In the genomic region with DNA sequence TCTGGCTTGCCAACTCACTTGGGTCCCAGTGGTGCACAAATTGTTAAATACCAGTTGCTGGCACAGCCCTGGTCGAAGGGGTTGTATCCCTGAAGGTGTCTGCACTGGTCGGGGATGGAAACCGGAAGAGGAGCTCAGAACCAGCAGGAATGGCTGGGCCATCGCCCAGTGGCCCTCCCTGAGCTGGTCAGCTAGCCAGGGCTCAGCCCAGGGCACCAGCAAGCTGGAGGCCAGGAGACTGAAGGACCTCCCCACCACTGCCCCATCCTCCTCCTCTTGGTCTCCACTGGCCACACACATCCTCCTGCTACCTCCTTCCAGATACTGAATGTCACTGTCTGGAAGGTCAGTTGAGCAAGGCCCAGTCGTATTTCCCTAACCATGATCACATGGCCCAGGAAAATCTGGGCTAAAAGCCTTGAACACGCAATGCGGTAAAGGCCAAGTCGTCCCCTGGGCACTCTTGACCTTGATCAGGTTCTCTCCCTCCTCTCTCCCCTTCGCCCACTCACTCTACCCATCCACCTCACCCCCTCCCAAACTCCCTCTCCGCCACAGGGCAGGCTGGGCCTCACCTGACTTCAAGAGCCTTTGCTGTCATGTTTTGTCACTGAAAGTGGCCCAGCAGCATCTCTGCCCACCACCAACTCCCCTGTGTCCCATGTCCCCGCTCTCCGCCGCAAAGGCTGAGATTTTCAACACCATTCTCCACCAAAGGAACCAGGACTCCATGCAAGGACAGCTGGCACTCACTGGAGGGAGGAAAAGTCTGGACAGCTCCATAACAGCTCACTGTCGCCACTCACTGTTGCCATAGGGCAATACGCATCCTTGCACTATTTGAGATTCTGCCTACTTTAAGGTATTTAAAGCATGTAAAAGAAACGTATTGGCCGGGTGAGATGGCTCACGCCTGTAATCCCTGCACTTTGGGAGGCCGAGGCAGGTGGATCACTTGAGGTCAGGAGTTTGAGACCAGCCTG, we compare ENCODE assay signal across 12 cellular contexts. TPM values are rescaled to one million over a fixed set of nuclear protein-coding genes. Genes with fewer than 3 reads are reported as not detected.
DNase-seq lines count a peak whose midpoint lies in the region; ATAC-seq and TF ChIP-seq lines count a peak whose summit lies in the region.
"Had no signal": no experiment of that assay in that cellular context is flagged by ENCODE, and none has a peak within 500 bp of the region (broad histone marks: within the 10 kb centered on the region; RNA-seq: fewer than 3 reads in every experiment).

No MANE protein-coding gene starts in this region.

- DNase-seq in ELF-1 (ENCODE audit: low read depth, low spot score) (peak; percentile 45), WTC11 (ENCODE audit: low spot score) (no peak), mucosa of descending colon (peak in 1 of 3 donors; percentile 44), RWPE1 (ENCODE audit: low spot score) (no peak), transverse colon (no peak), thyroid gland (no peak)
- DNase-seq in CD4-positive, alpha-beta T cell: no peak
- DNase-seq: KBM-7 had no signal

- no peaks in the 10 kb centered on the region for H3K36me3 Mint-ChIP-seq in WTC11
- no peaks in the 10 kb centered on the region for H3K36me3 Mint-ChIP-seq in CD4-positive, alpha-beta T cell (ENCODE audit: low read depth)

- H3K4me1 ChIP-seq in mucosa of descending colon (ENCODE audit: low read depth) (peaks cover 6% of the 10 kb centered on the region), transverse colon (peaks cover 5 to 20% (median 12%) of the 10 kb centered on the region in 4 donors), thyroid gland (no peaks in the 10 kb centered on the region)
- H3K4me1 ChIP-seq: ascending aorta, psoas muscle had no signal

- TF ChIP-seq EP300 in transverse colon (IDR thresholded peaks at IDR 0.05; ENCODE audit: low read depth): no peak

- ATAC-seq in WTC11 (peak; percentile 27; the same call in 1 of the 2 replicates), mucosa of descending colon (peak; percentile 19)
- ATAC-seq in CD4-positive, alpha-beta T cell (ENCODE audit: poor library complexity): no peak
- ATAC-seq: psoas muscle had no signal

- no peaks in the 10 kb centered on the region for H3K27me3 ChIP-seq in transverse colon
- no peaks in the 10 kb centered on the region for H3K27me3 ChIP-seq in thyroid gland
- H3K27me3 ChIP-seq in CD4-positive, alpha-beta T cell (ENCODE audit: control insufficient read depth, insufficient read depth, low read length): no peaks in the 10 kb centered on the region
- H3K27me3 ChIP-seq: ascending aorta had no signal

- H3K4me3 ChIP-seq in mucosa of descending colon (no peak overlapping the region), transverse colon (no peak overlapping the region), thyroid gland (replicated peaks in 1 of 3) (no peak overlapping the region)
- H3K4me3 ChIP-seq: ascending aorta, esophagus muscularis mucosa, psoas muscle had no signal

- no peaks in the 10 kb centered on the region for H3K9me3 ChIP-seq in mucosa of descending colon
- no peaks in the 10 kb centered on the region for H3K9me3 ChIP-seq in transverse colon
- H3K9me3 ChIP-seq in thyroid gland: no peaks in the 10 kb centered on the region
- no peaks in the 10 kb centered on the region for H3K9me3 ChIP-seq in CD4-positive, alpha-beta T cell (ENCODE audit: control insufficient read depth, low read length)
- H3K9me3 ChIP-seq: ascending aorta, esophagus muscularis mucosa, psoas muscle had no signal

- H3K27ac ChIP-seq in RWPE1: no peak overlapping the region
- H3K27ac ChIP-seq in transverse colon: no peak overlapping the region
- H3K27ac ChIP-seq in thyroid gland: no peak overlapping the region
- no peak overlapping the region for H3K27ac ChIP-seq in CD4-positive, alpha-beta T cell (ENCODE audit: low read depth, low read length)
- H3K27ac ChIP-seq: ascending aorta, esophagus muscularis mucosa, psoas muscle had no signal

- H3K9me3 Mint-ChIP-seq in WTC11: no peaks in the 10 kb centered on the region
- H3K9me3 Mint-ChIP-seq in CD4-positive, alpha-beta T cell: no peaks in the 10 kb centered on the region

- peaks cover 5% of the 10 kb centered on the region for H3K27me3 Mint-ChIP-seq in WTC11 (ENCODE audit: low read depth)
- no peaks in the 10 kb centered on the region for H3K27me3 Mint-ChIP-seq in CD4-positive, alpha-beta T cell

- no peaks in the 10 kb centered on the region for H3K4me1 Mint-ChIP-seq in WTC11
- no peaks in the 10 kb centered on the region for H3K4me1 Mint-ChIP-seq in CD4-positive, alpha-beta T cell (ENCODE audit: low read depth)

- in situ Hi-C loops in transverse colon (cut with MboI; ENCODE audit: low pct_ligation_motif_present in 1 of 4, low pct_unique_long_range_greater_than_20kb in 1 of 4, low sequenced_read_pairs in 3 of 4): loop anchor here in 2 of 4 donors (5.0 to 10.0 kb wide), 2 partner anchors 124 to 127 kb away; no protein-coding TSS in a partner anchor

- TF ChIP-seq CTCF in LNCAP (IDR thresholded peaks at IDR 0.05) (peak; percentile 8; the same call in 1 of the 2 replicates), WTC11 (IDR thresholded peaks at IDR 0.05) (no peak), mucosa of descending colon (IDR thresholded peaks at IDR 0.05) (no peak), RWPE1 (conservative IDR thresholded peaks at IDR 0.05; ENCODE audit: low read depth) (no peak), transverse colon (IDR thresholded peaks at IDR 0.05) (peak in 1 of 5 experiments; percentile 21), thyroid gland (IDR thresholded peaks at IDR 0.05) (no peak)
- no peak for TF ChIP-seq CTCF in CD4-positive, alpha-beta T cell (IDR thresholded peaks at IDR 0.05)

- no peak overlapping the region for H3K4me3 Mint-ChIP-seq in WTC11
- no peak overlapping the region for H3K4me3 Mint-ChIP-seq in CD4-positive, alpha-beta T cell

- CTCF ChIA-PET in WTC11 (lab: Charles Lee): interaction anchor here (0.7 to 4.0 kb wide), 6 partner anchors 12 to 325 kb away, joined by 3 to 58 read pairs (median 4); no protein-coding TSS in a partner anchor
- CTCF ChIA-PET in RWPE1 (lab: Yijun Ruan, JAX): interaction anchor here (0.6 to 4.0 kb wide), 2 partner anchors 126 to 340 kb away, joined by 3 to 16 read pairs; no protein-coding TSS in a partner anchor
- CTCF ChIA-PET in CD4-positive, alpha-beta T cell (lab: Charles Lee): no interaction called here

- H3K27ac Mint-ChIP-seq in WTC11: peak overlapping the region; percentile 5; the same call in 1 of the 2 replicates
- H3K27ac Mint-ChIP-seq in CD4-positive, alpha-beta T cell: no peak overlapping the region

- TF ChIP-seq POLR2A in transverse colon (IDR thresholded peaks at IDR 0.05) (no peak), thyroid gland (IDR thresholded peaks at IDR 0.05) (no peak)

- 83 to 95% methylated on average over 4 to 19 of the region's 19 CpGs for WGBS in transverse colon (ENCODE audit: low coverage in 1 of 2), 2 donors
- WGBS in thyroid gland, 2 donors: 80 to 86% methylated on average over 15 to 18 of the region's 19 CpGs

- H3K36me3 ChIP-seq in mucosa of descending colon (ENCODE audit: low read depth): no peaks in the 10 kb centered on the region
- H3K36me3 ChIP-seq in transverse colon: no peaks in the 10 kb centered on the region
- no peaks in the 10 kb centered on the region for H3K36me3 ChIP-seq in thyroid gland
- H3K36me3 ChIP-seq: ascending aorta, esophagus muscularis mucosa had no signal

- POLR2A ChIA-PET in WTC11 (lab: Charles Lee): interaction anchor here (0.6 kb wide), 1 partner anchor 181 kb away, joined by 3 read pairs; no protein-coding TSS in a partner anchor
- POLR2A ChIA-PET in RWPE1 (lab: Yijun Ruan, JAX; ENCODE audit: low non-redundant PET): interaction anchor here (0.5 kb wide), 1 partner anchor 126 kb away, joined by 4 read pairs; no protein-coding TSS in a partner anchor
- POLR2A ChIA-PET in CD4-positive, alpha-beta T cell (lab: Charles Lee): no interaction called here

- intact Hi-C loops in mucosa of descending colon (cut with DNase I, micrococcal nuclease): loop anchor here (5.0 kb wide), 1 partner anchor 127 kb away; no protein-coding TSS in a partner anchor
- intact Hi-C loops in transverse colon (cut with DNase I; ENCODE audit: low total_unique reads): no loop called here
- intact Hi-C loops in thyroid gland (cut with DNase I): loop anchor here (5.0 kb wide), 1 partner anchor 127 kb away; no protein-coding TSS in a partner anchor
- intact Hi-C loops in CD4-positive, alpha-beta T cell (cut with DNase I, micrococcal nuclease): loop anchor here in 1 of 2 experiments (5.0 kb wide), 1 partner anchor 347 kb away; no protein-coding TSS in a partner anchor

TF ChIP-seq in WTC11, 78 proteins besides CTCF, POLR2A, EP300 and RAD21 (continues in another document):
- no peak for TF ChIP-seq TEAD4 (CRISPR knock-in tag; IDR thresholded peaks at IDR 0.05)
- no peak for TF ChIP-seq EMX1 (CRISPR knock-in tag; IDR thresholded peaks at IDR 0.05)
- no peak for TF ChIP-seq ZNF219 (CRISPR knock-in tag; IDR thresholded peaks at IDR 0.05; ENCODE audit: borderline replicate concordance)
- TF ChIP-seq RELA (CRISPR knock-in tag; IDR thresholded peaks at IDR 0.05; ENCODE audit: borderline replicate concordance): no peak
- TF ChIP-seq NFATC4 (CRISPR knock-in tag; IDR thresholded peaks at IDR 0.05): no peak
- no peak for TF ChIP-seq CREB1 (CRISPR knock-in tag; IDR thresholded peaks at IDR 0.05)
- no peak for TF ChIP-seq RORB (CRISPR knock-in tag; IDR thresholded peaks at IDR 0.05)
- TF ChIP-seq FOXJ3 (CRISPR knock-in tag; IDR thresholded peaks at IDR 0.05; ENCODE audit: borderline replicate concordance): no peak
- no peak for TF ChIP-seq ZNF121 (CRISPR knock-in tag; IDR thresholded peaks at IDR 0.05)
- TF ChIP-seq, protein P1, sequence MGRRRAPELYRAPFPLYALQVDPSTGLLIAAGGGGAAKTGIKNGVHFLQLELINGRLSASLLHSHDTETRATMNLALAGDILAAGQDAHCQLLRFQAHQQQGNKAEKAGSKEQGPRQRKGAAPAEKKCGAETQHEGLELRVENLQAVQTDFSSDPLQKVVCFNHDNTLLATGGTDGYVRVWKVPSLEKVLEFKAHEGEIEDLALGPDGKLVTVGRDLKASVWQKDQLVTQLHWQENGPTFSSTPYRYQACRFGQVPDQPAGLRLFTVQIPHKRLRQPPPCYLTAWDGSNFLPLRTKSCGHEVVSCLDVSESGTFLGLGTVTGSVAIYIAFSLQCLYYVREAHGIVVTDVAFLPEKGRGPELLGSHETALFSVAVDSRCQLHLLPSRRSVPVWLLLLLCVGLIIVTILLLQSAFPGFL (CRISPR knock-in tag; IDR thresholded peaks at IDR 0.05; ENCODE audit: borderline replicate concordance): no peak
- TF ChIP-seq ZNF138 (CRISPR knock-in tag; conservative IDR thresholded peaks at IDR 0.05): no peak

RNA-seq across cellular contexts. Expression of a gene that starts 12.1 kb away (rescaled TPM):
- total RNA-seq in WTC11 (2021) (4.4 to 5.2 TPM (median 4.5 TPM) in 3 replicates), mucosa of descending colon (not detected), transverse colon (not detected), thyroid gland (not detected)
- total RNA-seq in CD4-positive, alpha-beta T cell: not detected
- total RNA-seq: ascending aorta, esophagus muscularis mucosa had no signal

RNA-seq across cellular contexts. Expression of a gene that starts 17.3 kb away (rescaled TPM):
- total RNA-seq in WTC11 (2021) (6.9 to 8.4 TPM (median 7.6 TPM) in 3 replicates), mucosa of descending colon (100 to 1,000 TPM in 1 of 3 donors, 10 to 100 TPM in 2; 16.4 to 135 (median 22.9) TPM), transverse colon (100 to 1,000 TPM in 1 of 4 donors, 10 to 100 TPM in 2, 1 to 10 TPM in 1; 7.2 to 123 (median 40.5) TPM), thyroid gland (under 1 TPM in 2 of 4 donors, not detected in 2; 0.56 to 0.63 TPM)
- not detected for total RNA-seq in CD4-positive, alpha-beta T cell
- total RNA-seq: ascending aorta, esophagus muscularis mucosa had no signal
